ENCODE assay signal across 18 cellular contexts in the genomic region with DNA sequence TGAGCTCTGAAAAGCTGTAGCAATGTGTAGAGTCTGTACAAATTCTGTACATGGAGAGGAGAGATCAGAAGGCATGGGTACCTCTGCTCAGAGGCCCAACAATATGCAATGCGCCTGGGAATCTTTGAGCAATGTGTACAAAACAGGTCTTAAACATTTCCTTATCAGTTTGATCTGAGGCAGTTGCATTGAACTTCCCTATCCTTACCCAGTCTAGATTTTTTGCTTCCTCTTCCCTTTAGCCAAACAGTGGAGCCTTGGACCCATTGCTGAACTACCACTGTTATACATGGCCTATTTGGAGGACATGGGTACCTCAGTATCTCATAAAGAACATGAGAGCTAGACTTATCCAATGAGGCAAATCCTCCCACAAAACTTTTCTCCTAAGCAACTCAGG. TPM values are rescaled to one million over a fixed set of nuclear protein-coding genes. Genes with fewer than 3 reads are reported as not detected.
DNase-seq lines count a peak whose midpoint lies in the region; ATAC-seq and TF ChIP-seq lines count a peak whose summit lies in the region.
"Had no signal": no experiment of that assay in that cellular context is flagged by ENCODE, and none has a peak within 500 bp of the region (broad histone marks: within the 10 kb centered on the region; RNA-seq: fewer than 3 reads in every experiment).

No MANE protein-coding gene starts in this region.

- peak overlapping the region; percentile 87 for H3K27ac Mint-ChIP-seq in T-helper 17 cell
- H3K27ac Mint-ChIP-seq: WTC11 had no signal

- H3K27me3 Mint-ChIP-seq in T-helper 17 cell = no peaks in the 10 kb centered on the region

- H3K79me2 ChIP-seq in osteoblast (ENCODE audit: insufficient read depth, low read length) = no peaks in the 10 kb centered on the region

- H3K4me3 ChIP-seq in right cardiac atrium (ENCODE audit: low read length) (no peak overlapping the region), right atrium auricular region (no peak overlapping the region), uterus (no peak overlapping the region), osteoblast (ENCODE audit: insufficient read depth, low read length) (no peak overlapping the region)
- H3K4me3 ChIP-seq: A549, coronary artery, esophagus squamous epithelium, skin epidermis, testis had no signal

- no peak overlapping the region for H3K4me3 Mint-ChIP-seq in T-helper 17 cell
- H3K4me3 Mint-ChIP-seq: WTC11 had no signal

- H3K4me2 ChIP-seq in osteoblast (ENCODE audit: insufficient read depth, low read length) = no peak overlapping the region
- H3K4me2 ChIP-seq: A549 had no signal

- H4K20me1 ChIP-seq in osteoblast (ENCODE audit: insufficient read depth, low read length) = no peaks in the 10 kb centered on the region

- H3K9me3 ChIP-seq in right cardiac atrium (ENCODE audit: control insufficient read depth, low read length) = no peaks in the 10 kb centered on the region
- no peaks in the 10 kb centered on the region for H3K9me3 ChIP-seq in right atrium auricular region
- H3K9me3 ChIP-seq in T-helper 17 cell (ENCODE audit: control insufficient read depth, low read length, poor library complexity, severe bottlenecking) = no peaks in the 10 kb centered on the region
- no peaks in the 10 kb centered on the region for H3K9me3 ChIP-seq in uterus
- H3K9me3 ChIP-seq in osteoblast (ENCODE audit: low read depth, low read length) = no peaks in the 10 kb centered on the region
- H3K9me3 ChIP-seq: A549, esophagus squamous epithelium, testis had no signal

- H3K27me3 ChIP-seq in right cardiac atrium (ENCODE audit: control insufficient read depth, insufficient read depth) (no peaks in the 10 kb centered on the region), right atrium auricular region (no peaks in the 10 kb centered on the region), uterus (no peaks in the 10 kb centered on the region), osteoblast (ENCODE audit: insufficient read depth, low read length) (no peaks in the 10 kb centered on the region)
- H3K27me3 ChIP-seq: esophagus squamous epithelium, testis had no signal

- 79% methylated on average over 1 of the region's 1 CpG for WGBS in right cardiac atrium

- peaks cover 19% of the 10 kb centered on the region for H3K4me1 Mint-ChIP-seq in T-helper 17 cell
- H3K4me1 Mint-ChIP-seq: WTC11 had no signal

- H2AFZ ChIP-seq in osteoblast (ENCODE audit: low read length) = no peak overlapping the region

- H3K36me3 ChIP-seq in right atrium auricular region (no peaks in the 10 kb centered on the region), uterus (no peaks in the 10 kb centered on the region), osteoblast (ENCODE audit: insufficient read depth, low read length) (no peaks in the 10 kb centered on the region)
- H3K36me3 ChIP-seq: esophagus squamous epithelium had no signal

- H3K4me1 ChIP-seq in right cardiac atrium (ENCODE audit: control insufficient read depth, insufficient read depth, low read length) = no peaks in the 10 kb centered on the region
- H3K4me1 ChIP-seq in right atrium auricular region = no peaks in the 10 kb centered on the region
- H3K4me1 ChIP-seq in uterus = peaks cover 0 to 4% of the 10 kb centered on the region in 2 donors
- no peaks in the 10 kb centered on the region for H3K4me1 ChIP-seq in osteoblast (ENCODE audit: insufficient read depth, low read length)
- H3K4me1 ChIP-seq: A549, esophagus squamous epithelium, testis had no signal

- intact Hi-C loops in right cardiac atrium (cut with DNase I) (no loop called here), left colon (cut with DNase I, micrococcal nuclease) (no loop called here), uterus (cut with DNase I; ENCODE audit: low total_unique reads) (no loop called here)

- peak; percentile 24 to 39 for ATAC-seq in right cardiac atrium
- no peak for ATAC-seq in T-helper 17 cell
- ATAC-seq in left colon = peak; percentile 40
- ATAC-seq in HG02981 (IDR thresholded peaks at IDR 0.05; ENCODE audit: unreplicated experiment) = no peak
- ATAC-seq: A549, left ventricle myocardium superior, WTC11 had no signal

- DNase-seq in right cardiac atrium (no peak), right atrium auricular region (ENCODE audit: low spot score) (no peak), T-helper 17 cell (no peak), left colon (no peak), uterus (no peak), NCI-H524 treated with DMSO at 0.1 percent for 48 hours (lab: John Stamatoyannopoulos, UW) (no peak), osteoblast (ENCODE audit: insufficient read length, low spot score, missing footprints) (no peak)
- DNase-seq: activated T-cell treated with anti-CD3 and anti-CD28 coated beads for 4 hours, esophagus squamous epithelium, left ventricle myocardium superior, NCI-H524, SHP77 treated with DMSO at 0.1 percent for 48 hours, testis had no signal

- TF ChIP-seq CTCF in right atrium auricular region (IDR thresholded peaks at IDR 0.05) (no peak), uterus (IDR thresholded peaks at IDR 0.05) (no peak), osteoblast (IDR thresholded peaks at IDR 0.05; ENCODE audit: extremely low read depth, low read depth, low read length) (no peak)

- no peak overlapping the region for H3K27ac ChIP-seq in right cardiac atrium (ENCODE audit: low read length)
- H3K27ac ChIP-seq in right atrium auricular region = no peak overlapping the region
- peak overlapping the region; percentile 66 to 80 for H3K27ac ChIP-seq in uterus
- H3K27ac ChIP-seq in osteoblast (ENCODE audit: low read depth, low read length) = no peak overlapping the region
- H3K27ac ChIP-seq: A549, testis had no signal

- no peaks in the 10 kb centered on the region for H3K36me3 Mint-ChIP-seq in T-helper 17 cell (ENCODE audit: low read depth)
- H3K36me3 Mint-ChIP-seq: WTC11 had no signal

- no peak for TF ChIP-seq POLR2A in uterus (IDR thresholded peaks at IDR 0.05)

RNA-seq across cellular contexts. Expression of gene MNDA, which starts 12.6 kb away (rescaled TPM):
- total RNA-seq in right cardiac atrium (1 to 10 TPM; 2.3 to 6.4 (median 4.2) TPM), right atrium auricular region (1 to 10 TPM; 2.3 to 5.9 TPM), T-helper 17 cell (1 to 10 TPM in 1 of 2 donors, under 1 TPM in 1; 0.99 to 5.2 TPM), left colon (1 to 10 TPM; 1.2 to 2.2 TPM), uterus (10 to 100 TPM in 1 of 4 donors, 1 to 10 TPM in 2, not detected in 1; 1.6 to 12.6 (median 6.9) TPM), osteoblast (under 0.01 TPM in 1 of 2 replicates, not detected in the other)
- polyA plus RNA-seq in right cardiac atrium = 0.95 TPM
- polyA plus RNA-seq: A549 had no signal

RNA-seq across cellular contexts. Expression of gene OR6N2, which starts 37.6 kb away (rescaled TPM):
- not detected for total RNA-seq in right cardiac atrium
- polyA plus RNA-seq in right cardiac atrium = not detected
- not detected for total RNA-seq in right atrium auricular region
- total RNA-seq in T-helper 17 cell = not detected
- total RNA-seq in left colon = not detected
- not detected for total RNA-seq in uterus
- not detected in 2 replicates for total RNA-seq in osteoblast
- total RNA-seq: esophagus squamous epithelium, left ventricle myocardium superior, testis, WTC11 had no signal
- polyA plus RNA-seq: A549 had no signal

RNA-seq across cellular contexts. Expression of gene OR6N1, which starts 46.6 kb away (rescaled TPM):
- total RNA-seq in right cardiac atrium (not detected), right atrium auricular region (not detected), T-helper 17 cell (not detected), left colon (not detected), uterus (not detected), osteoblast (not detected in 2 replicates)
- polyA plus RNA-seq in right cardiac atrium = not detected
- total RNA-seq: esophagus squamous epithelium, left ventricle myocardium superior, WTC11 had no signal
- polyA plus RNA-seq: A549 had no signal

Comparison
In these comparisons a context has a peak if more than half of its experiments do, and no peak if none do; other contexts are left out.
1. ATAC-seq: peak in right cardiac atrium (2 of 2) and left colon (single experiment); none in T-helper 17 cell (single experiment) and HG02981 (single experiment).
2. H3K27ac ChIP-seq: peak in uterus (2 of 2); none in right cardiac atrium (single experiment), right atrium auricular region (0 of 2) and osteoblast (single experiment).